In the genomic region with DNA sequence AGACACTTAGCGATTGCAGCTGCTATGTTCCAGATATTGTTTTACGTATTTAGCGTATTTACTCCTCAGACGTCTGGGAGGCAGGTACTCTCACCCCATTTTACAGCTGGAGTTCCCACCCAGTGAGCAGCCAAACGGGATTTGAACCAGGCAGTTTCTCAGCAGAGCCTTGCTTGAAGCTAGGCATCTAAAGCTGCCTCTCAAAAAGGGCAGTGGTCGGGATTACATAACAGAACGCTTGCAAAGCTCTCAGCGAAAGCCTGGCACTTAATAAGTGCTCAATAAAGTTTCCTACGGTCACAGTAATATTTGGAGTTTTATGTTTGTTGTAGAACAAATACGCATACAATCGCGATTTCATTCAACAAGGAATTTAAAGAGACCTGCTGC, we compare ENCODE assay signal across 2 cellular contexts.
TF ChIP-seq lines count a peak whose summit lies in the region.

No MANE protein-coding gene starts in this region.

TF ChIP-seq in GM23338, 12 proteins besides CTCF, POLR2A, EP300 and RAD21 (continues in another document):
- TF ChIP-seq, protein P1, sequence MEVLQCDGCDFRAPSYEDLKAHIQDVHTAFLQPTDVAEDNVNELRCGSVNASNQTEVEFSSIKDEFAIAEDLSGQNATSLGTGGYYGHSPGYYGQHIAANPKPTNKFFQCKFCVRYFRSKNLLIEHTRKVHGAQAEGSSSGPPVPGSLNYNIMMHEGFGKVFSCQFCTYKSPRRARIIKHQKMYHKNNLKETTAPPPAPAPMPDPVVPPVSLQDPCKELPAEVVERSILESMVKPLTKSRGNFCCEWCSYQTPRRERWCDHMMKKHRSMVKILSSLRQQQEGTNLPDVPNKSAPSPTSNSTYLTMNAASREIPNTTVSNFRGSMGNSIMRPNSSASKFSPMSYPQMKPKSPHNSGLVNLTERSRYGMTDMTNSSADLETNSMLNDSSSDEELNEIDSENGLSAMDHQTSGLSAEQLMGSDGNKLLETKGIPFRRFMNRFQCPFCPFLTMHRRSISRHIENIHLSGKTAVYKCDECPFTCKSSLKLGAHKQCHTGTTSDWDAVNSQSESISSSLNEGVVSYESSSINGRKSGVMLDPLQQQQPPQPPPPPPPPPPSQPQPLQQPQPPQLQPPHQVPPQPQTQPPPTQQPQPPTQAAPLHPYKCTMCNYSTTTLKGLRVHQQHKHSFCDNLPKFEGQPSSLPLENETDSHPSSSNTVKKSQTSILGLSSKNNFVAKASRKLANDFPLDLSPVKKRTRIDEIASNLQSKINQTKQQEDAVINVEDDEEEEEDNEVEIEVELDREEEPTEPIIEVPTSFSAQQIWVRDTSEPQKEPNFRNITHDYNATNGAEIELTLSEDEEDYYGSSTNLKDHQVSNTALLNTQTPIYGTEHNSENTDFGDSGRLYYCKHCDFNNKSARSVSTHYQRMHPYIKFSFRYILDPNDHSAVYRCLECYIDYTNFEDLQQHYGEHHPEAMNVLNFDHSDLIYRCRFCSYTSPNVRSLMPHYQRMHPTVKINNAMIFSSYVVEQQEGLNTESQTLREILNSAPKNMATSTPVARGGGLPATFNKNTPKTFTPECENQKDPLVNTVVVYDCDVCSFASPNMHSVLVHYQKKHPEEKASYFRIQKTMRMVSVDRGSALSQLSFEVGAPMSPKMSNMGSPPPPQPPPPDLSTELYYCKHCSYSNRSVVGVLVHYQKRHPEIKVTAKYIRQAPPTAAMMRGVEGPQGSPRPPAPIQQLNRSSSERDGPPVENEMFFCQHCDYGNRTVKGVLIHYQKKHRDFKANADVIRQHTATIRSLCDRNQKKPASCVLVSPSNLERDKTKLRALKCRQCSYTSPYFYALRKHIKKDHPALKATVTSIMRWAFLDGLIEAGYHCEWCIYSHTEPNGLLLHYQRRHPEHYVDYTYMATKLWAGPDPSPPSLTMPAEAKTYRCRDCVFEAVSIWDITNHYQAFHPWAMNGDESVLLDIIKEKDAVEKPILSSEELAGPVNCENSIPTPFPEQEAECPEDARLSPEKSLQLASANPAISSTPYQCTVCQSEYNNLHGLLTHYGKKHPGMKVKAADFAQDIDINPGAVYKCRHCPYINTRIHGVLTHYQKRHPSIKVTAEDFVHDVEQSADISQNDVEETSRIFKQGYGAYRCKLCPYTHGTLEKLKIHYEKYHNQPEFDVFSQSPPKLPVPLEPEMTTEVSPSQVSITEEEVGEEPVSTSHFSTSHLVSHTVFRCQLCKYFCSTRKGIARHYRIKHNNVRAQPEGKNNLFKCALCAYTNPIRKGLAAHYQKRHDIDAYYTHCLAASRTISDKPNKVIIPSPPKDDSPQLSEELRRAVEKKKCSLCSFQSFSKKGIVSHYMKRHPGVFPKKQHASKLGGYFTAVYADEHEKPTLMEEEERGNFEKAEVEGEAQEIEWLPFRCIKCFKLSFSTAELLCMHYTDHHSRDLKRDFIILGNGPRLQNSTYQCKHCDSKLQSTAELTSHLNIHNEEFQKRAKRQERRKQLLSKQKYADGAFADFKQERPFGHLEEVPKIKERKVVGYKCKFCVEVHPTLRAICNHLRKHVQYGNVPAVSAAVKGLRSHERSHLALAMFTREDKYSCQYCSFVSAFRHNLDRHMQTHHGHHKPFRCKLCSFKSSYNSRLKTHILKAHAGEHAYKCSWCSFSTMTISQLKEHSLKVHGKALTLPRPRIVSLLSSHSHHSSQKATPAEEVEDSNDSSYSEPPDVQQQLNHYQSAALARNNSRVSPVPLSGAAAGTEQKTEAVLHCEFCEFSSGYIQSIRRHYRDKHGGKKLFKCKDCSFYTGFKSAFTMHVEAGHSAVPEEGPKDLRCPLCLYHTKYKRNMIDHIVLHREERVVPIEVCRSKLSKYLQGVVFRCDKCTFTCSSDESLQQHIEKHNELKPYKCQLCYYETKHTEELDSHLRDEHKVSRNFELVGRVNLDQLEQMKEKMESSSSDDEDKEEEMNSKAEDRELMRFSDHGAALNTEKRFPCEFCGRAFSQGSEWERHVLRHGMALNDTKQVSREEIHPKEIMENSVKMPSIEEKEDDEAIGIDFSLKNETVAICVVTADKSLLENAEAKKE (CRISPR knock-in tag; IDR thresholded peaks at IDR 0.05), result no peak
- no peak for TF ChIP-seq CREB1 (CRISPR knock-in tag; IDR thresholded peaks at IDR 0.05; ENCODE audit: low read depth)
- no peak for TF ChIP-seq JUNB (IDR thresholded peaks at IDR 0.05; ENCODE audit: unreplicated experiment)
- TF ChIP-seq NANOG (IDR thresholded peaks at IDR 0.05; ENCODE audit: borderline replicate concordance), result no peak
- TF ChIP-seq ZNF114 (CRISPR knock-in tag; IDR thresholded peaks at IDR 0.05), result no peak
- no peak for TF ChIP-seq POLR2AphosphoS5 (IDR thresholded peaks at IDR 0.05; ENCODE audit: low read depth)
- no peak for TF ChIP-seq STAT1 (IDR thresholded peaks at IDR 0.05; ENCODE audit: unreplicated experiment)
- no peak for TF ChIP-seq EZH2phosphoT487 (IDR thresholded peaks at IDR 0.05; ENCODE audit: unreplicated experiment)
- no peak for TF ChIP-seq EZH2 (IDR thresholded peaks at IDR 0.05; ENCODE audit: low read depth, unreplicated experiment)
- TF ChIP-seq, protein P2, sequence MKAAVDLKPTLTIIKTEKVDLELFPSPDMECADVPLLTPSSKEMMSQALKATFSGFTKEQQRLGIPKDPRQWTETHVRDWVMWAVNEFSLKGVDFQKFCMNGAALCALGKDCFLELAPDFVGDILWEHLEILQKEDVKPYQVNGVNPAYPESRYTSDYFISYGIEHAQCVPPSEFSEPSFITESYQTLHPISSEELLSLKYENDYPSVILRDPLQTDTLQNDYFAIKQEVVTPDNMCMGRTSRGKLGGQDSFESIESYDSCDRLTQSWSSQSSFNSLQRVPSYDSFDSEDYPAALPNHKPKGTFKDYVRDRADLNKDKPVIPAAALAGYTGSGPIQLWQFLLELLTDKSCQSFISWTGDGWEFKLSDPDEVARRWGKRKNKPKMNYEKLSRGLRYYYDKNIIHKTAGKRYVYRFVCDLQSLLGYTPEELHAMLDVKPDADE (IDR thresholded peaks at IDR 0.05), result no peak
- no peak for TF ChIP-seq ZNF331 (CRISPR knock-in tag; IDR thresholded peaks at IDR 0.05; ENCODE audit: low read depth)

TF ChIP-seq in HEK293T, 16 proteins besides CTCF, POLR2A, EP300 and RAD21 (continued from another document):
- TF ChIP-seq CTBP1 (IDR thresholded peaks at IDR 0.05; ENCODE audit: borderline replicate concordance), result no peak
- TF ChIP-seq TARDBP (IDR thresholded peaks at IDR 0.05), result no peak
- TF ChIP-seq ZNF384 (IDR thresholded peaks at IDR 0.05), result no peak
- TF ChIP-seq FOXA1 (IDR thresholded peaks at IDR 0.05), result no peak
- no peak for TF ChIP-seq ELF4 (IDR thresholded peaks at IDR 0.05)
- TF ChIP-seq FOXK2 (IDR thresholded peaks at IDR 0.05), result no peak
- no peak for TF ChIP-seq L3MBTL2 (conservative IDR thresholded peaks at IDR 0.05)
- TF ChIP-seq ARNT (IDR thresholded peaks at IDR 0.05), result no peak
